In the genomic region with DNA sequence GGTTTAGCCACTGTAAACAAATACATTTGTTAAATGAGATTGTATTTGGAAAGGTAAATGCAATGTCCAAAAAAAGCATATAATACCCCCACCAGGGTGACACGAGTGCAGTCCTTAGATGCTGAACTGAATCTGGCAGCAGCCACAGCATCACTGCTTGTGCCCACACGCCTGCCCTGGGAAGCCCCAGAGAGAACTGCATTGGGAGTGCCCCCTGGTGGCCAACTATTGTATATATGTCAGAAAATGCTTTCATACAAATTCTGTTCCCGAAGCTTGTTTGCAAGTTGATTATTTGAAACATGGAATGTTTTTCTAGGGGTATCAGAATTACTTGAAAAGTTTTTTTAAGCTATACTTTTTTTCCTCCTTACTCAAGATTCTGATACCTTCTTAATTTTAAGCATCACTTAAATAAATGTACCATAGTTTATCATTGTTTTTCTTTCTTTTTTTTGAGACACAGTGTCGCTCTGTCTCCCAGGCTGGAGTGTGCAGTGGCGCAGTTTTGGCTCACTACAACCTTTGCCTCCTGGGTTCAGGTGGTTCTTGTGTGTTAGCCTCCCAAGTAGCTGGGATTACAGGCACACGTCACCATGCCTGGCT, we compare ENCODE assay signal across 8 cellular contexts. TPM values are rescaled to one million over a fixed set of nuclear protein-coding genes. Genes with fewer than 3 reads are reported as not detected.
DNase-seq lines count a peak whose midpoint lies in the region; ATAC-seq and TF ChIP-seq lines count a peak whose summit lies in the region.

No MANE protein-coding gene starts in this region.

- TF ChIP-seq CTCF in CD14-positive monocyte (IDR thresholded peaks at IDR 0.05), result peak; percentile 85

- H3K4me3 Mint-ChIP-seq in CD14-positive monocyte, result no peak overlapping the region

- peak; percentile 83 for ATAC-seq in HG03196 (IDR thresholded peaks at IDR 0.05; ENCODE audit: unreplicated experiment)
- ATAC-seq in activated CD4-positive, CD25-positive, alpha-beta regulatory T cell treated with anti-CD3 and anti-CD28 coated beads, Interleukin-2, amount 50 U/mL, for 24 hours, result peak; percentile 91 to 96

- no peaks in the 10 kb centered on the region for H3K27me3 Mint-ChIP-seq in CD14-positive monocyte (ENCODE audit: low read depth in 3 of 3)

- no peak overlapping the region for H3K27ac Mint-ChIP-seq in CD14-positive monocyte

- intact Hi-C loops in CD14-positive monocyte (cut with micrococcal nuclease), result loop anchor here in 1 of 2 donors (2.0 kb wide), 1 partner anchor 134 kb away; no protein-coding TSS in a partner anchor

- DNase-seq in CD14-positive monocyte (ENCODE audit: low spot score), result peak; percentile 73
- DNase-seq in GM19238 (ENCODE audit: insufficient read length, low spot score), result peak; percentile 68
- DNase-seq in NCI-H446 (lab: John Stamatoyannopoulos, UW), result peak; percentile 72 to 88
- peak; percentile 73 for DNase-seq in central memory CD4-positive, alpha-beta T cell
- DNase-seq in left kidney (ENCODE audit: low read depth, low spot score), result peak; percentile 90
- peak; percentile 69 to 82 (median 76) for DNase-seq in stimulated activated CD4-positive, alpha-beta T cell treated with anti-CD3 and anti-CD28 coated beads, TNF-alpha, amount 100 ng/mL, for 24 hours (ENCODE audit: low read depth in 3 of 3)

- H3K4me1 Mint-ChIP-seq in CD14-positive monocyte, result no peaks in the 10 kb centered on the region

- H3K9me3 Mint-ChIP-seq in CD14-positive monocyte, result no peaks in the 10 kb centered on the region

- peaks cover 17 to 33% of the 10 kb centered on the region in 2 donors for H3K36me3 Mint-ChIP-seq in CD14-positive monocyte

RNA-seq across cellular contexts. Expression of a gene that starts 50.1 kb away (rescaled TPM):
- 10 to 100 TPM in 1 of 2 donors, 1 to 10 TPM in 1; 8.3 to 11.8 TPM for polyA plus RNA-seq in CD14-positive monocyte

Comparison
In these comparisons a context has a peak if more than half of its experiments do, and no peak if none do; other contexts are left out.
1. Peak in every context shown above with its lines: DNase-seq and ATAC-seq.